In genomic region chr7:25408861-25409260, GRCh38 we compare ENCODE assay signal across 26 cellular contexts.
"Had no signal": no experiment of that assay in that cellular context is flagged by ENCODE, and none has a peak within 500 bp of the region (broad histone marks: within the 10 kb centered on the region; RNA-seq: fewer than 3 reads in every experiment).

No MANE protein-coding gene starts in this region.

- H3K4me3 ChIP-seq: MG63, SJCRH30 had no signal

- ATAC-seq: activated CD4-positive, alpha-beta T cell treated with anti-CD3 and anti-CD28 coated beads for 36 hours; activated T-cell treated with anti-CD3 and anti-CD28 coated beads, Interleukin-2, amount 50 U/mL, for 72 hours; Panc1 had no signal

- H3K9ac ChIP-seq: KMS-11, SK-N-SH had no signal

- H3K36me3 ChIP-seq: MG63, SJCRH30, WERI-Rb-1 had no signal

- H3K4me3 Mint-ChIP-seq: activated CD4-positive, alpha-beta memory T cell treated with anti-CD3 and anti-CD28 coated beads, Interleukin-2, amount 10 ng/mL, durations not matched to agents 7 days and 5 days; activated CD4-positive, alpha-beta T cell treated with anti-CD3 and anti-CD28 coated beads for 36 hours; activated naive CD4-positive, alpha-beta T cell treated with anti-CD3 and anti-CD28 coated beads, Interleukin-2, amount 10 ng/mL, durations not matched to agents 7 days and 5 days; activated naive CD8-positive, alpha-beta T cell treated with anti-CD3 and anti-CD28 coated beads for 36 hours; activated T-cell treated with anti-CD3 and anti-CD28 coated beads, Interleukin-2, amount 50 U/mL, for 72 hours had no signal

- H3K27ac Mint-ChIP-seq: activated CD4-positive, alpha-beta memory T cell treated with anti-CD3 and anti-CD28 coated beads, Interleukin-2, amount 10 ng/mL, durations not matched to agents 7 days and 5 days; activated CD4-positive, alpha-beta T cell treated with anti-CD3 and anti-CD28 coated beads for 36 hours; activated naive CD4-positive, alpha-beta T cell treated with anti-CD3 and anti-CD28 coated beads, Interleukin-2, amount 10 ng/mL, durations not matched to agents 7 days and 5 days; activated naive CD8-positive, alpha-beta T cell treated with anti-CD3 and anti-CD28 coated beads for 36 hours; activated T-cell treated with anti-CD3 and anti-CD28 coated beads, Interleukin-2, amount 50 U/mL, for 72 hours; activated T-helper 2 cell treated with anti-CD3 and anti-CD28 coated beads, Interferon-gamma antibody, Interleukin-2, Interleukin-4, amounts not matched to agents 10 μg/mL and 5 μg/mL and 100 μg/mL, durations not matched to agents 14 hours and 24 hours and 36 hours had no signal

- H3K9me3 ChIP-seq: MG63, SJCRH30, SK-N-SH had no signal

- DNase-seq: activated CD4-positive, alpha-beta memory T cell treated with anti-CD3 and anti-CD28 coated beads, Interleukin-2, amount 10 ng/mL, durations not matched to agents 7 days and 5 days; activated CD4-positive, alpha-beta T cell treated with anti-CD3 and anti-CD28 coated beads for 36 hours; activated CD4-positive, alpha-beta T cell treated with anti-CD3 and anti-CD28 coated beads, Interleukin-2, amount 50 U/mL, for 1 hour; activated gamma-delta T cell treated with Interleukin-2 at 50 U/mL for 16 hours; activated naive CD4-positive, alpha-beta T cell treated with anti-CD3 and anti-CD28 coated beads, Interleukin-2, amount 10 ng/mL, durations not matched to agents 7 days and 5 days; activated naive CD8-positive, alpha-beta T cell treated with anti-CD3 and anti-CD28 coated beads for 36 hours; activated T-cell treated with anti-CD3 and anti-CD28 coated beads, Interleukin-2, amount 50 U/mL, for 72 hours; MG63; MV-4-11; NCI-H1092 treated with DMSO at 0.1 percent for 48 hours; NCI-H1694; NCI-H2029 treated with DMSO at 0.1 percent for 48 hours; NCI-H226; NCI-H526 treated with DMSO at 0.1 percent for 48 hours; NCI-H82; NK-92 treated with Interleukin-12 subunit alpha and Interleukin-12 subunit beta, amount 100 ng/mL, for 24 hours; OCI-M1; Right ventricle myocardium superior; SJCRH30; SK-N-SH; T-helper 1 cell; WERI-Rb-1 had no signal

- H3K4me1 ChIP-seq: SJCRH30 had no signal

- H3K4me1 Mint-ChIP-seq: activated CD4-positive, alpha-beta memory T cell treated with anti-CD3 and anti-CD28 coated beads, Interleukin-2, amount 10 ng/mL, durations not matched to agents 7 days and 5 days; activated CD4-positive, alpha-beta T cell treated with anti-CD3 and anti-CD28 coated beads for 36 hours; activated naive CD4-positive, alpha-beta T cell treated with anti-CD3 and anti-CD28 coated beads, Interleukin-2, amount 10 ng/mL, durations not matched to agents 7 days and 5 days had no signal

- H3K9me3 Mint-ChIP-seq: activated CD4-positive, alpha-beta memory T cell treated with anti-CD3 and anti-CD28 coated beads, Interleukin-2, amount 10 ng/mL, durations not matched to agents 7 days and 5 days; activated naive CD4-positive, alpha-beta T cell treated with anti-CD3 and anti-CD28 coated beads, Interleukin-2, amount 10 ng/mL, durations not matched to agents 7 days and 5 days; activated naive CD8-positive, alpha-beta T cell treated with anti-CD3 and anti-CD28 coated beads for 36 hours; activated T-cell treated with anti-CD3 and anti-CD28 coated beads, Interleukin-2, amount 50 U/mL, for 72 hours; activated T-helper 2 cell treated with anti-CD3 and anti-CD28 coated beads, Interferon-gamma antibody, Interleukin-2, Interleukin-4, amounts not matched to agents 10 μg/mL and 5 μg/mL and 100 μg/mL, durations not matched to agents 14 hours and 24 hours and 36 hours had no signal

- H3K27ac ChIP-seq: KMS-11, RWPE1, SJCRH30, WERI-Rb-1 had no signal

- H3K4me2 ChIP-seq: KMS-11, SK-N-SH had no signal

- H3K36me3 Mint-ChIP-seq: activated naive CD4-positive, alpha-beta T cell treated with anti-CD3 and anti-CD28 coated beads, Interleukin-2, amount 10 ng/mL, durations not matched to agents 7 days and 5 days; activated naive CD8-positive, alpha-beta T cell treated with anti-CD3 and anti-CD28 coated beads for 36 hours had no signal
